Comparison of ENCODE assay signal across 1 cellular context in the genomic region with DNA sequence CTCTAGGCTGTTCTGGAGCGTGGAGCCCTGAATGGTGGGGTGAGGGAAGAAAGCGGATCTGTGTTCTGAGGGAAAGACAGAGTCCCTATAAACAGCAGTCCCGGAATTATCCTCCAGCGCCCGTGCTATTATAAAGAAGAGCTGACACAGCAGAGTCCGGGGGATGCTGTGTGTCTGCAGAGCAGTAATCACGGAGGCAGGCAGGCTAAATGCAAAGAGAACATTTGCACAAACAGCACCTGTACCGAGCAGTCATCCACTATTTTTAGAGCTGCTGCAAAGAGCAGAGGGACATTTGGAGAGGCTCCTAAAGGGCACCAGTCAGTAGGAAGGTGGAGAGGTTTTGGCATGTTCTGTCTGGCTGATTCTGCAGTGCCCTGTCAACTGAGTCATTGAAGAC.
TF ChIP-seq lines count a peak whose summit lies in the region.

No MANE protein-coding gene starts in this region.

TF ChIP-seq in H1, 55 proteins besides CTCF, POLR2A, EP300 and RAD21:
- no peak for TF ChIP-seq CHD7 (IDR thresholded peaks at IDR 0.05; ENCODE audit: insufficient replicate concordance, low read length)
- TF ChIP-seq KDM1A (IDR thresholded peaks at IDR 0.05; ENCODE audit: borderline replicate concordance, low read length): no peak
- no peak for TF ChIP-seq BRCA1 (IDR thresholded peaks at IDR 0.05; ENCODE audit: low read depth, low read length)
- no peak for TF ChIP-seq GABPA (IDR thresholded peaks at IDR 0.05; ENCODE audit: borderline replicate concordance, insufficient read depth, low read length)
- no peak for TF ChIP-seq MAX (IDR thresholded peaks at IDR 0.05)
- TF ChIP-seq CREB1 (IDR thresholded peaks at IDR 0.05): no peak
- no peak for TF ChIP-seq JUND (IDR thresholded peaks at IDR 0.05; ENCODE audit: low read length)
- no peak for TF ChIP-seq RBBP5 (IDR thresholded peaks at IDR 0.05; ENCODE audit: borderline replicate concordance, low read depth, low read length)
- no peak for TF ChIP-seq KDM4A (IDR thresholded peaks at IDR 0.05; ENCODE audit: low read depth, low read length, severe bottlenecking)
- TF ChIP-seq PHF8 (conservative IDR thresholded peaks at IDR 0.05; ENCODE audit: low read depth, low read length): no peak
- TF ChIP-seq JUN (IDR thresholded peaks at IDR 0.05; ENCODE audit: low read depth, low read length): no peak
- TF ChIP-seq TCF12 (IDR thresholded peaks at IDR 0.05; ENCODE audit: low read depth, low read length): no peak
- no peak for TF ChIP-seq POLR2AphosphoS5 (IDR thresholded peaks at IDR 0.05; ENCODE audit: low read depth, low read length)
- no peak for TF ChIP-seq EZH2 (IDR thresholded peaks at IDR 0.05; ENCODE audit: low read depth, low read length, severe bottlenecking)
- TF ChIP-seq SP4 (IDR thresholded peaks at IDR 0.05; ENCODE audit: low read length): no peak
- TF ChIP-seq CEBPB (IDR thresholded peaks at IDR 0.05; ENCODE audit: low read depth, low read length): no peak
- no peak for TF ChIP-seq SUZ12 (IDR thresholded peaks at IDR 0.05; ENCODE audit: low read length)
- no peak for TF ChIP-seq MAFK (IDR thresholded peaks at IDR 0.05; ENCODE audit: low read depth, low read length)
- TF ChIP-seq RNF2 (IDR thresholded peaks at IDR 0.05; ENCODE audit: borderline replicate concordance, low read depth, low read length, missing control alignments, poor library complexity, severe bottlenecking): no peak
- TF ChIP-seq CBX8 (IDR thresholded peaks at IDR 0.05; ENCODE audit: borderline replicate concordance, low read depth, low read length): no peak
TF ChIP-seq in H1: peak in this region for 0.
